Comparison of ENCODE assay signal across 1 cellular context in genomic region chr3:123755508-123755907, GRCh38.
TF ChIP-seq lines count a peak whose summit lies in the region.

No MANE protein-coding gene starts in this region.

TF ChIP-seq in WTC11, 78 proteins besides CTCF, POLR2A, EP300 and RAD21 (continued from another document):
- TF ChIP-seq STAT6 (CRISPR knock-in tag; conservative IDR thresholded peaks at IDR 0.05; ENCODE audit: low read depth), result no peak
- no peak for TF ChIP-seq KAT7 (CRISPR knock-in tag; IDR thresholded peaks at IDR 0.05; ENCODE audit: borderline replicate concordance)
- no peak for TF ChIP-seq FOXP1 (CRISPR knock-in tag; IDR thresholded peaks at IDR 0.05; ENCODE audit: borderline replicate concordance)
- TF ChIP-seq ZNF512 (CRISPR knock-in tag; IDR thresholded peaks at IDR 0.05; ENCODE audit: borderline replicate concordance), result no peak
- TF ChIP-seq PRRX2 (CRISPR knock-in tag; IDR thresholded peaks at IDR 0.05), result no peak
- TF ChIP-seq ZNF396 (CRISPR knock-in tag; IDR thresholded peaks at IDR 0.05; ENCODE audit: borderline replicate concordance), result no peak
- TF ChIP-seq ZNF425 (CRISPR knock-in tag; conservative IDR thresholded peaks at IDR 0.05), result no peak
- no peak for TF ChIP-seq ZBTB43 (CRISPR knock-in tag; IDR thresholded peaks at IDR 0.05)
- TF ChIP-seq GTF2I (CRISPR knock-in tag; conservative IDR thresholded peaks at IDR 0.05), result no peak
- TF ChIP-seq AR (CRISPR knock-in tag; IDR thresholded peaks at IDR 0.05), result no peak
TF ChIP-seq in WTC11: peak in this region for 0.
